In the genomic region with DNA sequence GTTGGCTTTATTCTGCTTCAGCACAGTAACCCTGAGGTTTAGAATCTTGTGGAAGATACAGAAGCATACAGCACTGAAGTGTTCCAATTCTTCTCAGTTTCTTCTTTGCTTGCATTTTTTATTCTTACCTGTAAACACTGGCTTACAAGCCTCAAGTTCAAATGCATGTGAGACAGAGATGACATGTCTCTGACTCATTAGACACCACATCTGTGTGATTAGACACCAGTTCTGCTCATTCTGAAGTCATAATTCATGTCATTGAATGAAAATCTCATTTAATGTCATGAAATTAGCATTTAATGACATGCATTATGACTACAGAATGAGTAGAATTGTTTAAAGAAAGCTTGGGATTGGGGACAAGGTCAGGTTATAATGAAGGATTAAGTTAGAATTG, we compare ENCODE assay signal across 1 cellular context.
TF ChIP-seq lines count a peak whose summit lies in the region.

No MANE protein-coding gene starts in this region.

TF ChIP-seq in HCT116, 20 proteins besides CTCF, POLR2A, EP300 and RAD21:
- TF ChIP-seq CBX3 (IDR thresholded peaks at IDR 0.05; ENCODE audit: low read depth): no peak
- TF ChIP-seq ZFX (IDR thresholded peaks at IDR 0.05): no peak
- no peak for TF ChIP-seq ZNF274 (IDR thresholded peaks at IDR 0.05; ENCODE audit: low read depth, low read length)
- no peak for TF ChIP-seq REST (IDR thresholded peaks at IDR 0.05; ENCODE audit: low read depth)
- TF ChIP-seq FOSL1 (IDR thresholded peaks at IDR 0.05; ENCODE audit: low read depth): peak; percentile 15; the same call in 1 of the 2 replicates
- TF ChIP-seq POLR2AphosphoS5 (IDR thresholded peaks at IDR 0.05; ENCODE audit: low read depth, low read length): no peak
TF ChIP-seq in HCT116: peak in this region for 1.
